Comparison of ENCODE assay signal across 8 cellular contexts in the genomic region with DNA sequence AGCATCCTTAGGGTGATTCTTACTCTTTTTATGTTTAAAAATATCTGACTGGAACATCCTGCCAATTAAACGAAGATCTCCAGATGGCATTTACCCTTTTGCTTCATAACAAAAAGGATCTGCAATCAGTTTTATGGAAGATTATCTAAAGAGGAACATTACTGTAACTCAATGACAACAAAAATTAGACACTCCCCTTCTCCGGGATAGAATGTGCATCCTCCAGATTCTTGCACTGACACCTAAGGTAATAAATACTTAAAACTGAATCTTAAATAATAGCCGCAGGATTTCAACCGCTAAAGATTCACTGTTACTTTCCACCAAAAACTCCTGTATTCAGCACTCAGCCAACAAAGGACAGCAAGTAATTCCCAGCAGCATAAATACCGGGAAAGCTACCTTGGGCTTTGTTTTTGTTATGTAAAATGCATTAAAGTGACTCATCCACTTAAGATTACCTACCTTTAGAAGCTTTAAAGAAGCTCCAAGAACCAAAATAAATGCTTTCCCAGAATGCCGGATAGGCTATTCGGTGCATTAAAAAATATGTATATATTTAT. TPM values are rescaled to one million over a fixed set of nuclear protein-coding genes. Genes with fewer than 3 reads are reported as not detected.
A peak's percentile ranks its signal among the peaks of the same experiment; 100 is the strongest.
DNase-seq lines count a peak whose midpoint lies in the region; ATAC-seq lines count a peak whose summit lies in the region.

No MANE protein-coding gene starts in this region.

- H3K27me3 ChIP-seq in muscle layer of colon (ENCODE audit: control insufficient read depth in 1 of 2, insufficient read depth in 2 of 2, low read length in 2 of 2): no peaks in the 10 kb centered on the region

- peak overlapping the region; percentile 61 to 93 for H3K4me3 ChIP-seq in muscle layer of colon (ENCODE audit: low read depth in 1 of 2, low read length in 2 of 2)

- no peaks in the 10 kb centered on the region for H3K36me3 ChIP-seq in muscle layer of colon (ENCODE audit: insufficient read depth, low read length)

- H3K4me3 Mint-ChIP-seq in activated CD4-positive, alpha-beta memory T cell treated with anti-CD3 and anti-CD28 coated beads for 36 hours: no peak overlapping the region

- no peak overlapping the region for H3K9ac ChIP-seq in muscle layer of colon (ENCODE audit: low read length)

- no peaks in the 10 kb centered on the region for H3K4me1 ChIP-seq in muscle layer of colon (ENCODE audit: insufficient read depth, low read length)

- H3K27ac Mint-ChIP-seq in activated CD4-positive, alpha-beta memory T cell treated with anti-CD3 and anti-CD28 coated beads for 36 hours: no peak overlapping the region

- no peaks in the 10 kb centered on the region for H3K9me3 ChIP-seq in muscle layer of colon (ENCODE audit: low read length)

- H3K4me1 Mint-ChIP-seq in activated CD4-positive, alpha-beta memory T cell treated with anti-CD3 and anti-CD28 coated beads for 36 hours (ENCODE audit: low read depth): peaks cover 2% of the 10 kb centered on the region

- CTCF ChIA-PET in activated CD4-positive, alpha-beta memory T cell treated with anti-CD3 and anti-CD28 coated beads for 36 hours (lab: Charles Lee): no interaction called here

- H3K27ac ChIP-seq in muscle layer of colon (ENCODE audit: low read depth, low read length): no peak overlapping the region

- DNase-seq in AG08396 (ENCODE audit: low spot score) (peak; percentile 7), HT1080 (ENCODE audit: low read depth) (peak; percentile 20), cerebellum (ENCODE audit: low spot score) (peak; percentile 18), AG20443 (ENCODE audit: low spot score) (no peak), UCSD-AML1 (lab: John Stamatoyannopoulos, UW; ENCODE audit: unreplicated experiment) (no peak)
- no peak for DNase-seq in activated CD4-positive, alpha-beta memory T cell treated with anti-CD3 and anti-CD28 coated beads for 36 hours

- ATAC-seq in HG03280 (IDR thresholded peaks at IDR 0.05; ENCODE audit: unreplicated experiment): no peak

- POLR2A ChIA-PET in activated CD4-positive, alpha-beta memory T cell treated with anti-CD3 and anti-CD28 coated beads for 36 hours (lab: Charles Lee): no interaction called here

- intact Hi-C loops in activated CD4-positive, alpha-beta memory T cell treated with anti-CD3 and anti-CD28 coated beads for 36 hours (cut with micrococcal nuclease): no loop called here

- peaks cover 29% of the 10 kb centered on the region for H3K27me3 Mint-ChIP-seq in activated CD4-positive, alpha-beta memory T cell treated with anti-CD3 and anti-CD28 coated beads for 36 hours

- no peaks in the 10 kb centered on the region for H3K36me3 Mint-ChIP-seq in activated CD4-positive, alpha-beta memory T cell treated with anti-CD3 and anti-CD28 coated beads for 36 hours

- H3K9me3 Mint-ChIP-seq in activated CD4-positive, alpha-beta memory T cell treated with anti-CD3 and anti-CD28 coated beads for 36 hours: no peaks in the 10 kb centered on the region

RNA-seq across cellular contexts. Expression of a gene that starts 1.6 kb away (rescaled TPM):
- total RNA-seq in HT1080 (2014; rRNA removed; shearing (Covaris generic)): 9.0 and 11.9 TPM in 2 replicates
- 7.8 and 12.9 TPM in 2 replicates for polyA plus RNA-seq in HT1080 (2015; cell fraction: cytosol; rRNA removed)
- polyA plus RNA-seq in HT1080 (2015; cell fraction: nucleus; rRNA removed): 20.2 and 25.0 TPM in 2 replicates
- total RNA-seq in cerebellum: 111 TPM
- total RNA-seq in activated CD4-positive, alpha-beta memory T cell treated with anti-CD3 and anti-CD28 coated beads for 36 hours: not detected

Comparison
In these comparisons a context has a peak if more than half of its experiments do, and no peak if none do; other contexts are left out.
1. DNase-seq: peak in AG08396 (single experiment), HT1080 (single experiment) and cerebellum (single experiment); none in activated CD4-positive, alpha-beta memory T cell treated with anti-CD3 and anti-CD28 coated beads for 36 hours (single experiment), AG20443 (single experiment) and UCSD-AML1 (single experiment).
2. RNA of a gene that starts 1.6 kb away (total RNA-seq): 111 TPM in cerebellum (single experiment) and 9.0 to 11.9 TPM in HT1080; not detected in activated CD4-positive, alpha-beta memory T cell treated with anti-CD3 and anti-CD28 coated beads for 36 hours; every median in the first group is over 10 times any median in the second.